1 cellular context compared by ENCODE assay signal in the genomic region with DNA sequence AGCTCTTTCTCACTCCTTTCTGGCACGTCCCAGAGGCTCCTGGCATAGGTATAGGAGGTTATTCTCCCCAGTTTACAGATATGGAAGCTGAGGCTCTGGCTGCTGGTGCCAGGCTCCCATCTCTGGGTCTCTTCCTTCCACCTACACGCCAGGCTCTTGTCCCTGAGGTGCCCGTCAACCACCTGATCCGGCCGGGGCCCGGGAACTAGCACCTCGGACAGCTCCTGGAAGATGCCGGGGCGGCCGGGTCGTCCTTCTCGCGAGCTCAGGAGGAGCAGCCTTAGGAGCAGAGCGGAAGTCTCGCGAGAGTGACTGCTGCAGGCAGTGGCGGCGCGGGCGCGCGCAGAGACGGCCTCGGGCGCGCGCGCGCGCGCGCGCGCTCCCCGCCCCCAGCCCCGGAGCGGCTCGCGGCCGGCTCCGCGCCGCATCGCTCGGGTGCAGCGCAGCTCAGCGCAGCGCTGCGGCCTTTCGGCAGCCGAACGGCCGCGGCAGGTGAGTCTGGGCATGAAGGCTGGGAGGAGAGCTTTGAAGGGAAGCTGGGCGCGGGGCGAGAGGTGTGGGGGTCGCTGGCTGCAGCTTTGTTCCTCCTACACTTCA.
TF ChIP-seq lines count a peak whose summit lies in the region.

A gene with protein sequence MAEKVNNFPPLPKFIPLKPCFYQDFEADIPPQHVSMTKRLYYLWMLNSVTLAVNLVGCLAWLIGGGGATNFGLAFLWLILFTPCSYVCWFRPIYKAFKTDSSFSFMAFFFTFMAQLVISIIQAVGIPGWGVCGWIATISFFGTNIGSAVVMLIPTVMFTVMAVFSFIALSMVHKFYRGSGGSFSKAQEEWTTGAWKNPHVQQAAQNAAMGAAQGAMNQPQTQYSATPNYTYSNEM (plus strand): TSS at position 382 of the 597 bp plus-strand sequence. CDS start 16,277 bp downstream, outside the sequence.

TF ChIP-seq in HepG2, 621 proteins besides CTCF, POLR2A, EP300 and RAD21 (continued from another document and continues in another):
- TF ChIP-seq, protein P1, sequence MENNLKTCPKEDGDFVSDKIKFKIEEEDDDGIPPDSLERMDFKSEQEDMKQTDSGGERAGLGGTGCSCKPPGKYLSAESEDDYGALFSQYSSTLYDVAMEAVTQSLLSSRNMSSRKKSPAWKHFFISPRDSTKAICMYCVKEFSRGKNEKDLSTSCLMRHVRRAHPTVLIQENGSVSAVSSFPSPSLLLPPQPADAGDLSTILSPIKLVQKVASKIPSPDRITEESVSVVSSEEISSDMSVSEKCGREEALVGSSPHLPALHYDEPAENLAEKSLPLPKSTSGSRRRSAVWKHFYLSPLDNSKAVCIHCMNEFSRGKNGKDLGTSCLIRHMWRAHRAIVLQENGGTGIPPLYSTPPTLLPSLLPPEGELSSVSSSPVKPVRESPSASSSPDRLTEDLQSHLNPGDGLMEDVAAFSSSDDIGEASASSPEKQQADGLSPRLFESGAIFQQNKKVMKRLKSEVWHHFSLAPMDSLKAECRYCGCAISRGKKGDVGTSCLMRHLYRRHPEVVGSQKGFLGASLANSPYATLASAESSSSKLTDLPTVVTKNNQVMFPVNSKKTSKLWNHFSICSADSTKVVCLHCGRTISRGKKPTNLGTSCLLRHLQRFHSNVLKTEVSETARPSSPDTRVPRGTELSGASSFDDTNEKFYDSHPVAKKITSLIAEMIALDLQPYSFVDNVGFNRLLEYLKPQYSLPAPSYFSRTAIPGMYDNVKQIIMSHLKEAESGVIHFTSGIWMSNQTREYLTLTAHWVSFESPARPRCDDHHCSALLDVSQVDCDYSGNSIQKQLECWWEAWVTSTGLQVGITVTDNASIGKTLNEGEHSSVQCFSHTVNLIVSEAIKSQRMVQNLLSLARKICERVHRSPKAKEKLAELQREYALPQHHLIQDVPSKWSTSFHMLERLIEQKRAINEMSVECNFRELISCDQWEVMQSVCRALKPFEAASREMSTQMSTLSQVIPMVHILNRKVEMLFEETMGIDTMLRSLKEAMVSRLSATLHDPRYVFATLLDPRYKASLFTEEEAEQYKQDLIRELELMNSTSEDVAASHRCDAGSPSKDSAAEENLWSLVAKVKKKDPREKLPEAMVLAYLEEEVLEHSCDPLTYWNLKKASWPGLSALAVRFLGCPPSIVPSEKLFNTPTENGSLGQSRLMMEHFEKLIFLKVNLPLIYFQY (CRISPR knock-in tag; IDR thresholded peaks at IDR 0.05; ENCODE audit: borderline replicate concordance): peak; percentile 92
- TF ChIP-seq ZNF674 (CRISPR knock-in tag; IDR thresholded peaks at IDR 0.05; ENCODE audit: low read depth): no peak
- peak; percentile 98 for TF ChIP-seq SAP130 (CRISPR knock-in tag; IDR thresholded peaks at IDR 0.05; ENCODE audit: low read depth)
- peak; percentile 44; the same call in 1 of the 2 replicates for TF ChIP-seq ZNF225 (CRISPR knock-in tag; IDR thresholded peaks at IDR 0.05)
- no peak for TF ChIP-seq FOXA1 (IDR thresholded peaks at IDR 0.05)
- TF ChIP-seq FOXA1 (CRISPR knock-in tag; IDR thresholded peaks at IDR 0.05): no peak
- TF ChIP-seq ZC3H13 (CRISPR knock-in tag; IDR thresholded peaks at IDR 0.05): 0 out of 2 replicates have a peak, but pooled peaks have one; percentile 54
- TF ChIP-seq SP1 (IDR thresholded peaks at IDR 0.05): no peak
- no peak for TF ChIP-seq SP1 (CRISPR knock-in tag; IDR thresholded peaks at IDR 0.05)
- peak; percentile 93; the same call in 1 of the 2 replicates for TF ChIP-seq ZSCAN20 (CRISPR knock-in tag; IDR thresholded peaks at IDR 0.05; ENCODE audit: borderline replicate concordance)
- TF ChIP-seq, protein P2, sequence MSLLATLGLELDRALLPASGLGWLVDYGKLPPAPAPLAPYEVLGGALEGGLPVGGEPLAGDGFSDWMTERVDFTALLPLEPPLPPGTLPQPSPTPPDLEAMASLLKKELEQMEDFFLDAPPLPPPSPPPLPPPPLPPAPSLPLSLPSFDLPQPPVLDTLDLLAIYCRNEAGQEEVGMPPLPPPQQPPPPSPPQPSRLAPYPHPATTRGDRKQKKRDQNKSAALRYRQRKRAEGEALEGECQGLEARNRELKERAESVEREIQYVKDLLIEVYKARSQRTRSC (CRISPR knock-in tag; IDR thresholded peaks at IDR 0.05; ENCODE audit: low read depth): no peak
- no peak for TF ChIP-seq TRIM24 (CRISPR knock-in tag; IDR thresholded peaks at IDR 0.05)
- peak; percentile 86 for TF ChIP-seq ZFP36L1 (CRISPR knock-in tag; IDR thresholded peaks at IDR 0.05)
- TF ChIP-seq NFE2L2 (IDR thresholded peaks at IDR 0.05; ENCODE audit: low read length): no peak
- TF ChIP-seq HNF4A (CRISPR knock-in tag; IDR thresholded peaks at IDR 0.05): no peak
- peak in 1 of 2 experiments; percentile 97; a peak in 2 of 4 replicates for TF ChIP-seq KLF16 (CRISPR knock-in tag; IDR thresholded peaks at IDR 0.05)
- no peak for TF ChIP-seq ZNF775 (CRISPR knock-in tag; IDR thresholded peaks at IDR 0.05; ENCODE audit: borderline replicate concordance)
- no peak for TF ChIP-seq TCF12 (IDR thresholded peaks at IDR 0.05)
- no peak for TF ChIP-seq TCF12 (CRISPR knock-in tag; IDR thresholded peaks at IDR 0.05)
- peak; percentile 79; the same call in 1 of the 2 replicates for TF ChIP-seq ZNF530 (CRISPR knock-in tag; IDR thresholded peaks at IDR 0.05; ENCODE audit: low read depth)
- TF ChIP-seq MLLT10 (CRISPR knock-in tag; IDR thresholded peaks at IDR 0.05): no peak
- 0 out of 2 replicates have a peak, but pooled peaks have one; percentile 21 for TF ChIP-seq ZNF670 (CRISPR knock-in tag; IDR thresholded peaks at IDR 0.05; ENCODE audit: borderline replicate concordance)
- TF ChIP-seq PCBP1 (IDR thresholded peaks at IDR 0.05; ENCODE audit: borderline replicate concordance, low read depth, low read length): no peak
- peak; percentile 66 for TF ChIP-seq ZNF629 (CRISPR knock-in tag; conservative IDR thresholded peaks at IDR 0.05)
- peak; percentile 90; the same call in 1 of the 2 replicates for TF ChIP-seq ZNF264 (CRISPR knock-in tag; IDR thresholded peaks at IDR 0.05)
- no peak for TF ChIP-seq XBP1 (CRISPR knock-in tag; IDR thresholded peaks at IDR 0.05)
- TF ChIP-seq ZIK1 (CRISPR knock-in tag; IDR thresholded peaks at IDR 0.05; ENCODE audit: borderline replicate concordance, low read depth): peak; percentile 88; the same call in 1 of the 2 replicates
- TF ChIP-seq MBNL3 (CRISPR knock-in tag; conservative IDR thresholded peaks at IDR 0.05): no peak
- no peak for TF ChIP-seq ARNT (IDR thresholded peaks at IDR 0.05)
- TF ChIP-seq ZNF776 (CRISPR knock-in tag; IDR thresholded peaks at IDR 0.05): peak; percentile 89; the same call in 1 of the 2 replicates
- TF ChIP-seq ZBTB1 (CRISPR knock-in tag; IDR thresholded peaks at IDR 0.05; ENCODE audit: borderline replicate concordance): peak; percentile 72; the same call in 1 of the 2 replicates
- 0 out of 2 replicates have a peak, but pooled peaks have one; percentile 69 for TF ChIP-seq ZNF446 (CRISPR knock-in tag; IDR thresholded peaks at IDR 0.05)
- TF ChIP-seq ZSCAN30 (CRISPR knock-in tag; IDR thresholded peaks at IDR 0.05): no peak
- TF ChIP-seq, protein P3, sequence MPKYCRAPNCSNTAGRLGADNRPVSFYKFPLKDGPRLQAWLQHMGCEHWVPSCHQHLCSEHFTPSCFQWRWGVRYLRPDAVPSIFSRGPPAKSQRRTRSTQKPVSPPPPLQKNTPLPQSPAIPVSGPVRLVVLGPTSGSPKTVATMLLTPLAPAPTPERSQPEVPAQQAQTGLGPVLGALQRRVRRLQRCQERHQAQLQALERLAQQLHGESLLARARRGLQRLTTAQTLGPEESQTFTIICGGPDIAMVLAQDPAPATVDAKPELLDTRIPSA (CRISPR knock-in tag; IDR thresholded peaks at IDR 0.05; ENCODE audit: borderline replicate concordance): 0 out of 2 replicates have a peak, but pooled peaks have one; percentile 67
- peak; percentile 60 for TF ChIP-seq YY1 (IDR thresholded peaks at IDR 0.05; ENCODE audit: insufficient read depth, insufficient replicate concordance, low read depth, low read length)
- TF ChIP-seq, protein P4, sequence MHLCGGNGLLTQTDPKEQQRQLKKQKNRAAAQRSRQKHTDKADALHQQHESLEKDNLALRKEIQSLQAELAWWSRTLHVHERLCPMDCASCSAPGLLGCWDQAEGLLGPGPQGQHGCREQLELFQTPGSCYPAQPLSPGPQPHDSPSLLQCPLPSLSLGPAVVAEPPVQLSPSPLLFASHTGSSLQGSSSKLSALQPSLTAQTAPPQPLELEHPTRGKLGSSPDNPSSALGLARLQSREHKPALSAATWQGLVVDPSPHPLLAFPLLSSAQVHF (CRISPR knock-in tag; IDR thresholded peaks at IDR 0.05): peak; percentile 66; the same call in 1 of the 2 replicates
- no peak for TF ChIP-seq NR2F1 (CRISPR knock-in tag; IDR thresholded peaks at IDR 0.05)
- TF ChIP-seq SMAD1 (CRISPR knock-in tag; IDR thresholded peaks at IDR 0.05; ENCODE audit: borderline replicate concordance, low read depth): no peak
- TF ChIP-seq REL (CRISPR knock-in tag; conservative IDR thresholded peaks at IDR 0.05): 0 out of 2 replicates have a peak, but pooled peaks have one; percentile 57
- no peak for TF ChIP-seq ZNF24 (IDR thresholded peaks at IDR 0.05)
- TF ChIP-seq MYC (CRISPR knock-in tag; IDR thresholded peaks at IDR 0.05; ENCODE audit: borderline replicate concordance): peak; percentile 42; the same call in 1 of the 2 replicates
- TF ChIP-seq ZNF430 (CRISPR knock-in tag; IDR thresholded peaks at IDR 0.05): peak; percentile 88
- TF ChIP-seq NR2F6 (IDR thresholded peaks at IDR 0.05): no peak
- TF ChIP-seq NR2F6 (CRISPR knock-in tag; IDR thresholded peaks at IDR 0.05): peak; percentile 56
- no peak; the same call in 1 of the 2 replicates for TF ChIP-seq GZF1 (CRISPR knock-in tag; IDR thresholded peaks at IDR 0.05)
- TF ChIP-seq, protein P5, sequence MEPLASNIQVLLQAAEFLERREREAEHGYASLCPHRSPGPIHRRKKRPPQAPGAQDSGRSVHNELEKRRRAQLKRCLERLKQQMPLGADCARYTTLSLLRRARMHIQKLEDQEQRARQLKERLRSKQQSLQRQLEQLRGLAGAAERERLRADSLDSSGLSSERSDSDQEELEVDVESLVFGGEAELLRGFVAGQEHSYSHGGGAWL (CRISPR knock-in tag; IDR thresholded peaks at IDR 0.05): peak; percentile 92
- no peak for TF ChIP-seq NFIC (IDR thresholded peaks at IDR 0.05; ENCODE audit: low read length)
- no peak for TF ChIP-seq ONECUT2 (CRISPR knock-in tag; IDR thresholded peaks at IDR 0.05)
- TF ChIP-seq, protein P6, sequence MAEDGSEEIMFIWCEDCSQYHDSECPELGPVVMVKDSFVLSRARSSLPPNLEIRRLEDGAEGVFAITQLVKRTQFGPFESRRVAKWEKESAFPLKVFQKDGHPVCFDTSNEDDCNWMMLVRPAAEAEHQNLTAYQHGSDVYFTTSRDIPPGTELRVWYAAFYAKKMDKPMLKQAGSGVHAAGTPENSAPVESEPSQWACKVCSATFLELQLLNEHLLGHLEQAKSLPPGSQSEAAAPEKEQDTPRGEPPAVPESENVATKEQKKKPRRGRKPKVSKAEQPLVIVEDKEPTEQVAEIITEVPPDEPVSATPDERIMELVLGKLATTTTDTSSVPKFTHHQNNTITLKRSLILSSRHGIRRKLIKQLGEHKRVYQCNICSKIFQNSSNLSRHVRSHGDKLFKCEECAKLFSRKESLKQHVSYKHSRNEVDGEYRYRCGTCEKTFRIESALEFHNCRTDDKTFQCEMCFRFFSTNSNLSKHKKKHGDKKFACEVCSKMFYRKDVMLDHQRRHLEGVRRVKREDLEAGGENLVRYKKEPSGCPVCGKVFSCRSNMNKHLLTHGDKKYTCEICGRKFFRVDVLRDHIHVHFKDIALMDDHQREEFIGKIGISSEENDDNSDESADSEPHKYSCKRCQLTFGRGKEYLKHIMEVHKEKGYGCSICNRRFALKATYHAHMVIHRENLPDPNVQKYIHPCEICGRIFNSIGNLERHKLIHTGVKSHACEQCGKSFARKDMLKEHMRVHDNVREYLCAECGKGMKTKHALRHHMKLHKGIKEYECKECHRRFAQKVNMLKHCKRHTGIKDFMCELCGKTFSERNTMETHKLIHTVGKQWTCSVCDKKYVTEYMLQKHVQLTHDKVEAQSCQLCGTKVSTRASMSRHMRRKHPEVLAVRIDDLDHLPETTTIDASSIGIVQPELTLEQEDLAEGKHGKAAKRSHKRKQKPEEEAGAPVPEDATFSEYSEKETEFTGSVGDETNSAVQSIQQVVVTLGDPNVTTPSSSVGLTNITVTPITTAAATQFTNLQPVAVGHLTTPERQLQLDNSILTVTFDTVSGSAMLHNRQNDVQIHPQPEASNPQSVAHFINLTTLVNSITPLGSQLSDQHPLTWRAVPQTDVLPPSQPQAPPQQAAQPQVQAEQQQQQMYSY (CRISPR knock-in tag; IDR thresholded peaks at IDR 0.05): no peak
- no peak; the same call in 1 of the 2 replicates for TF ChIP-seq RXRA (CRISPR knock-in tag; IDR thresholded peaks at IDR 0.05)
- TF ChIP-seq ZNF713 (CRISPR knock-in tag; IDR thresholded peaks at IDR 0.05): no peak
- TF ChIP-seq NR3C1 (CRISPR knock-in tag; IDR thresholded peaks at IDR 0.05): no peak
- TF ChIP-seq ARNTL (CRISPR knock-in tag; IDR thresholded peaks at IDR 0.05): peak; percentile 44; the same call in 1 of the 2 replicates
- TF ChIP-seq, protein P7, sequence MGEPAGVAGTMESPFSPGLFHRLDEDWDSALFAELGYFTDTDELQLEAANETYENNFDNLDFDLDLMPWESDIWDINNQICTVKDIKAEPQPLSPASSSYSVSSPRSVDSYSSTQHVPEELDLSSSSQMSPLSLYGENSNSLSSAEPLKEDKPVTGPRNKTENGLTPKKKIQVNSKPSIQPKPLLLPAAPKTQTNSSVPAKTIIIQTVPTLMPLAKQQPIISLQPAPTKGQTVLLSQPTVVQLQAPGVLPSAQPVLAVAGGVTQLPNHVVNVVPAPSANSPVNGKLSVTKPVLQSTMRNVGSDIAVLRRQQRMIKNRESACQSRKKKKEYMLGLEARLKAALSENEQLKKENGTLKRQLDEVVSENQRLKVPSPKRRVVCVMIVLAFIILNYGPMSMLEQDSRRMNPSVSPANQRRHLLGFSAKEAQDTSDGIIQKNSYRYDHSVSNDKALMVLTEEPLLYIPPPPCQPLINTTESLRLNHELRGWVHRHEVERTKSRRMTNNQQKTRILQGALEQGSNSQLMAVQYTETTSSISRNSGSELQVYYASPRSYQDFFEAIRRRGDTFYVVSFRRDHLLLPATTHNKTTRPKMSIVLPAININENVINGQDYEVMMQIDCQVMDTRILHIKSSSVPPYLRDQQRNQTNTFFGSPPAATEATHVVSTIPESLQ (CRISPR knock-in tag; conservative IDR thresholded peaks at IDR 0.05): 0 out of 2 replicates have a peak, but pooled peaks have one; percentile 65
- no peak for TF ChIP-seq NFATC3 (CRISPR knock-in tag; IDR thresholded peaks at IDR 0.05)
- TF ChIP-seq, protein P8, sequence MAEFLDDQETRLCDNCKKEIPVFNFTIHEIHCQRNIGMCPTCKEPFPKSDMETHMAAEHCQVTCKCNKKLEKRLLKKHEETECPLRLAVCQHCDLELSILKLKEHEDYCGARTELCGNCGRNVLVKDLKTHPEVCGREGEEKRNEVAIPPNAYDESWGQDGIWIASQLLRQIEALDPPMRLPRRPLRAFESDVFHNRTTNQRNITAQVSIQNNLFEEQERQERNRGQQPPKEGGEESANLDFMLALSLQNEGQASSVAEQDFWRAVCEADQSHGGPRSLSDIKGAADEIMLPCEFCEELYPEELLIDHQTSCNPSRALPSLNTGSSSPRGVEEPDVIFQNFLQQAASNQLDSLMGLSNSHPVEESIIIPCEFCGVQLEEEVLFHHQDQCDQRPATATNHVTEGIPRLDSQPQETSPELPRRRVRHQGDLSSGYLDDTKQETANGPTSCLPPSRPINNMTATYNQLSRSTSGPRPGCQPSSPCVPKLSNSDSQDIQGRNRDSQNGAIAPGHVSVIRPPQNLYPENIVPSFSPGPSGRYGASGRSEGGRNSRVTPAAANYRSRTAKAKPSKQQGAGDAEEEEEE (CRISPR knock-in tag; IDR thresholded peaks at IDR 0.05; ENCODE audit: borderline replicate concordance): no peak
- TF ChIP-seq ATF7-NPFF (CRISPR knock-in tag; IDR thresholded peaks at IDR 0.05; ENCODE audit: low read depth): peak; percentile 95
- peak; percentile 73; the same call in 1 of the 2 replicates for TF ChIP-seq MED13 (CRISPR knock-in tag; IDR thresholded peaks at IDR 0.05)
